Comparison of ENCODE assay signal across 8 cellular contexts in genomic region chr5:149141224-149141956, GRCh38. TPM values are rescaled to one million over a fixed set of nuclear protein-coding genes. Genes with fewer than 3 reads are reported as not detected.
DNase-seq lines count a peak whose midpoint lies in the region; ATAC-seq and TF ChIP-seq lines count a peak whose summit lies in the region.

Gene ABLIM3, plus strand, starts transcription at chr5:149141493. Its CDS starts 603 bp downstream, at chr5:149142096.

- peak within 1 kb of the TSS; percentile 72 for H3K4me3 Mint-ChIP-seq in neural crest cell
- peak within 1 kb of the TSS; percentile 36 to 58 for H3K4me3 Mint-ChIP-seq in stimulated activated naive CD8-positive, alpha-beta T cell treated with anti-CD3 and anti-CD28 coated beads, Interleukin-15, amount 100 ng/mL, for 72 hours

- no peak within 1 kb of the TSS for H3K27ac ChIP-seq in foreskin keratinocyte

- peaks cover 22% of the 10 kb centered on the region for H3K27me3 Mint-ChIP-seq in neural crest cell (ENCODE audit: low read depth)
- H3K27me3 Mint-ChIP-seq in stimulated activated naive CD8-positive, alpha-beta T cell treated with anti-CD3 and anti-CD28 coated beads, Interleukin-15, amount 100 ng/mL, for 72 hours = peaks cover 30% of the 10 kb centered on the region

- ATAC-seq in GM19328 (IDR thresholded peaks at IDR 0.05; ENCODE audit: unreplicated experiment) (peak; percentile 80), HG03457 (IDR thresholded peaks at IDR 0.05; ENCODE audit: unreplicated experiment) (peak; percentile 92), foreskin keratinocyte (peak; percentile 92)
- peak; percentile 92 for ATAC-seq in stimulated activated naive CD8-positive, alpha-beta T cell treated with anti-CD3 and anti-CD28 coated beads, Interleukin-15, amount 100 ng/mL, for 72 hours

- no peaks in the 10 kb centered on the region for H3K27me3 ChIP-seq in foreskin keratinocyte

- peak; percentile 94 for TF ChIP-seq CTCF in foreskin keratinocyte (conservative IDR thresholded peaks at IDR 0.05)
- peak; percentile 97 for TF ChIP-seq CTCF in neural crest cell (conservative IDR thresholded peaks at IDR 0.05)

- H3K4me1 Mint-ChIP-seq in neural crest cell = peaks cover 17% of the 10 kb centered on the region
- H3K4me1 Mint-ChIP-seq in stimulated activated naive CD8-positive, alpha-beta T cell treated with anti-CD3 and anti-CD28 coated beads, Interleukin-15, amount 100 ng/mL, for 72 hours = peaks cover 6% of the 10 kb centered on the region

- peaks cover 6% of the 10 kb centered on the region for H3K9me3 Mint-ChIP-seq in neural crest cell
- H3K9me3 Mint-ChIP-seq in stimulated activated naive CD8-positive, alpha-beta T cell treated with anti-CD3 and anti-CD28 coated beads, Interleukin-15, amount 100 ng/mL, for 72 hours = no peaks in the 10 kb centered on the region

- no peaks in the 10 kb centered on the region for H3K36me3 Mint-ChIP-seq in neural crest cell (ENCODE audit: low read depth)

- H3K27ac Mint-ChIP-seq in neural crest cell (ENCODE audit: unreplicated experiment) = no peak within 1 kb of the TSS
- H3K27ac Mint-ChIP-seq in stimulated activated naive CD8-positive, alpha-beta T cell treated with anti-CD3 and anti-CD28 coated beads, Interleukin-15, amount 100 ng/mL, for 72 hours = no peak within 1 kb of the TSS

- peak in 13 of 14 donors; percentile 23 to 84 (median 61) for DNase-seq in C1 segment of cervical spinal cord (lab: John Stamatoyannopoulos, UW)
- DNase-seq in RKO (ENCODE audit: low spot score) = peak; percentile 43
- peak; percentile 42 for DNase-seq in activated gamma-delta T cell treated with anti-CD3 and anti-CD28 coated beads, Interleukin-2, amount 50 U/mL, for 16 hours (ENCODE audit: low read depth)
- peak in 1 of 2 donors; percentile 53 for DNase-seq in foreskin keratinocyte
- peak; percentile 79 for DNase-seq in neural crest cell (ENCODE audit: low read depth, low spot score)
- DNase-seq in stimulated activated naive CD8-positive, alpha-beta T cell treated with anti-CD3 and anti-CD28 coated beads, Interleukin-15, amount 100 ng/mL, for 72 hours = peak; percentile 76 to 81

- H3K4me1 ChIP-seq in foreskin keratinocyte = peaks cover 7% of the 10 kb centered on the region

RNA-seq across cellular contexts. Expression of gene ABLIM3, which starts in this region (rescaled TPM):
- total RNA-seq in foreskin keratinocyte (4.7 and 10.1 TPM in 2 replicates), neural crest cell (2.4 and 3.0 TPM in 2 replicates)
- polyA plus RNA-seq in foreskin keratinocyte = 3.1 and 5.5 TPM in 2 replicates
